ENCODE assay signal across 1 cellular context in genomic region chr12:22625671-22626251, GRCh38.
TF ChIP-seq lines count a peak whose summit lies in the region.

No MANE protein-coding gene starts in this region.

TF ChIP-seq in H1, 55 proteins besides CTCF, POLR2A, EP300 and RAD21 (continued from another document):
- TF ChIP-seq CHD7 (IDR thresholded peaks at IDR 0.05; ENCODE audit: insufficient replicate concordance, low read length) (no peak), SAP30 (IDR thresholded peaks at IDR 0.05; ENCODE audit: insufficient read depth, insufficient replicate concordance, low read length) (peak; percentile 58), CBX5 (IDR thresholded peaks at IDR 0.05; ENCODE audit: low read depth, low read length) (no peak), POLR2AphosphoS5 (IDR thresholded peaks at IDR 0.05; ENCODE audit: low read depth, low read length) (peak; percentile 75; the same call in 1 of the 2 replicates), YY1 (IDR thresholded peaks at IDR 0.05; ENCODE audit: low read depth, low read length) (no peak), SP1 (IDR thresholded peaks at IDR 0.05; ENCODE audit: low read depth, low read length) (no peak), POU5F1 (IDR thresholded peaks at IDR 0.05; ENCODE audit: low read depth, low read length) (no peak), GABPA (IDR thresholded peaks at IDR 0.05; ENCODE audit: borderline replicate concordance, insufficient read depth, low read length) (no peak), FOSL1 (IDR thresholded peaks at IDR 0.05; ENCODE audit: insufficient read depth, low read depth, low read length) (no peak), RXRA (IDR thresholded peaks at IDR 0.05; ENCODE audit: insufficient read depth, low read depth, low read length) (no peak), TCF12 (IDR thresholded peaks at IDR 0.05; ENCODE audit: low read depth, low read length) (no peak), TAF7 (optimal IDR thresholded peaks at IDR 0.05; ENCODE audit: borderline replicate concordance, low read depth, low read length) (no peak), RNF2 (IDR thresholded peaks at IDR 0.05; ENCODE audit: borderline replicate concordance, low read depth, low read length, missing control alignments, poor library complexity, severe bottlenecking) (no peak), MAX (IDR thresholded peaks at IDR 0.05) (no peak), USF2 (IDR thresholded peaks at IDR 0.05; ENCODE audit: low read length) (no peak), JUN (IDR thresholded peaks at IDR 0.05; ENCODE audit: low read depth, low read length) (no peak), KDM1A (IDR thresholded peaks at IDR 0.05; ENCODE audit: borderline replicate concordance, low read length) (no peak), E2F6 (IDR thresholded peaks at IDR 0.05) (no peak), BCL11A (IDR thresholded peaks at IDR 0.05; ENCODE audit: low read depth in 2 of 2, low read length in 2 of 2) (no peak), HDAC6 (IDR thresholded peaks at IDR 0.05; ENCODE audit: low read depth, low read length) (no peak), EZH2 (IDR thresholded peaks at IDR 0.05; ENCODE audit: low read depth, low read length, severe bottlenecking) (no peak), SIX5 (IDR thresholded peaks at IDR 0.05; ENCODE audit: low read depth, low read length) (no peak), GTF2F1 (IDR thresholded peaks at IDR 0.05; ENCODE audit: borderline replicate concordance, low read depth, low read length) (no peak), NANOG (IDR thresholded peaks at IDR 0.05; ENCODE audit: insufficient read depth, low read depth, low read length, poor library complexity, severe bottlenecking) (peak; percentile 47), RBBP5 (IDR thresholded peaks at IDR 0.05; ENCODE audit: borderline replicate concordance, low read depth, low read length) (0 out of 2 replicates have a peak, but pooled peaks have one; percentile 6), PHF8 (conservative IDR thresholded peaks at IDR 0.05; ENCODE audit: low read depth, low read length) (no peak), NRF1 (IDR thresholded peaks at IDR 0.05; ENCODE audit: low read depth, low read length) (no peak), KDM4A (IDR thresholded peaks at IDR 0.05; ENCODE audit: low read depth, low read length, severe bottlenecking) (peak; percentile 51), TEAD4 (IDR thresholded peaks at IDR 0.05; ENCODE audit: low read depth, low read length) (no peak), ATF2 (IDR thresholded peaks at IDR 0.05; ENCODE audit: low read length) (no peak), CEBPB (IDR thresholded peaks at IDR 0.05; ENCODE audit: low read depth, low read length) (no peak)
